Comparison of ENCODE assay signal across 12 cellular contexts in the genomic region with DNA sequence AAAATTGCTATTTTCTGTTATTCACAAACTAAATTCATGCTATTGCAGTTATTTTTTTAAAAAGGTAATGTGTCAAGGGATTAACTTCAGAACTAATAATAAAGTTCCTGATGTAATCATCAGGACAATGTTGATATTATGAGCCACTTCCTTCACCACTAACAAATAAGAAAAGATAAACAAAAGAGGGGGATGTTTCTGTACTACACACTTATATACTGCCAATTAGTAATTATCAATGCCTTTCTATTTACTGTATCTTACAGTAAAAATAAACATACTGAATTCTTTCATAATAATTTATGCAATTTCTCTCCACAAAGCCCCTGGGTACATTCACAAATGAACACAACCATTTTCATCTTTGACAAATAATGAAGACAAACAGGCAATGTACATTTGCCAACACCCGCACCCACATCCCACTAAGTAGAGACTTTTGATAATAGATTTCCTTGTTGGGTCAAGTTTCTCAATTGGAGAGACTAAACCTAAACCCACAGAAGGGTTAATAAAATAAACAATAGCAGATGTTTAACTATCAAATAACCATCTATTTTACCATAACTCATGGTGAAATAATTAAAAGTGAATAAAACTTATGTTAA. TPM values are rescaled to one million over a fixed set of nuclear protein-coding genes. Genes with fewer than 3 reads are reported as not detected.
DNase-seq lines count a peak whose midpoint lies in the region; ATAC-seq, FAIRE-seq and TF ChIP-seq lines count a peak whose summit lies in the region.
"Had no signal": no experiment of that assay in that cellular context is flagged by ENCODE, and none has a peak within 500 bp of the region (broad histone marks: within the 10 kb centered on the region; RNA-seq: fewer than 3 reads in every experiment).

No MANE protein-coding gene starts in this region.

- H3K27ac ChIP-seq in heart left ventricle (peak overlapping the region; percentile 4 to 99 (median 98)), tibial nerve (peak overlapping the region in 2 of 4 donors; percentile 98 to 99)

- H3K27me3 ChIP-seq in heart left ventricle (no peaks in the 10 kb centered on the region), tibial nerve (no peaks in the 10 kb centered on the region)

- ATAC-seq in heart left ventricle (no peak), Right ventricle myocardium superior (ENCODE audit: poor library complexity) (no peak), HG03378 (IDR thresholded peaks at IDR 0.05; ENCODE audit: unreplicated experiment) (no peak), HG02798 (IDR thresholded peaks at IDR 0.05; ENCODE audit: poor library complexity, unreplicated experiment) (no peak)
- ATAC-seq in activated naive CD8-positive, alpha-beta T cell treated with anti-CD3 and anti-CD28 coated beads, Interleukin-2, amount 10 ng/mL, durations not matched to agents 7 days and 5 days (ENCODE audit: low read depth): no peak

- peak; percentile 30 for FAIRE-seq in islet of Langerhans (lab: Jason Lieb, UNC)
- FAIRE-seq: small intestine had no signal

- 32 to 53% (median 34%) methylated on average over 1 of the region's 1 CpG for WGBS in heart left ventricle, 4 donors
- 55 to 72% methylated on average over 1 of the region's 1 CpG for WGBS in tibial nerve, 2 donors

- H3K9me3 ChIP-seq in heart left ventricle: no peaks in the 10 kb centered on the region
- no peaks in the 10 kb centered on the region for H3K9me3 ChIP-seq in tibial nerve

- H3K4me1 ChIP-seq in heart left ventricle: peaks cover 0 to 81% (median 63%) of the 10 kb centered on the region in 12 donors
- peaks cover 0 to 71% (median 15%) of the 10 kb centered on the region in 4 donors for H3K4me1 ChIP-seq in tibial nerve

- TF ChIP-seq EP300 in tibial nerve (IDR thresholded peaks at IDR 0.05): no peak

- H3K27me3 Mint-ChIP-seq in activated naive CD8-positive, alpha-beta T cell treated with anti-CD3 and anti-CD28 coated beads, Interleukin-2, amount 10 ng/mL, durations not matched to agents 7 days and 5 days: no peaks in the 10 kb centered on the region

- intact Hi-C loops in heart left ventricle (cut with DNase I): loop anchor here (5.0 to 10.0 kb wide), 15 partner anchors 38 to 1197 kb away; no protein-coding TSS in a partner anchor
- intact Hi-C loops in Right ventricle myocardium superior (cut with DNase I): loop anchor here (10.0 kb wide), 2 partner anchors 80 to 150 kb away; no protein-coding TSS in a partner anchor

- H3K4me3 Mint-ChIP-seq in activated naive CD8-positive, alpha-beta T cell treated with anti-CD3 and anti-CD28 coated beads, Interleukin-2, amount 10 ng/mL, durations not matched to agents 7 days and 5 days: peak overlapping the region; percentile 93

- H3K36me3 ChIP-seq in heart left ventricle (peaks cover 0 to 39% (median 6%) of the 10 kb centered on the region in 9 donors), tibial nerve (peaks cover 0 to 24% (median 0%) of the 10 kb centered on the region in 3 donors)

- TF ChIP-seq POLR2A in heart left ventricle (IDR thresholded peaks at IDR 0.05): no peak
- TF ChIP-seq POLR2A in tibial nerve (IDR thresholded peaks at IDR 0.05): no peak

- peaks cover 27% of the 10 kb centered on the region for H3K4me1 Mint-ChIP-seq in activated naive CD8-positive, alpha-beta T cell treated with anti-CD3 and anti-CD28 coated beads, Interleukin-2, amount 10 ng/mL, durations not matched to agents 7 days and 5 days

- no peak for DNase-seq in heart left ventricle
- DNase-seq in Right ventricle myocardium superior: no peak
- DNase-seq in activated naive CD8-positive, alpha-beta T cell treated with anti-CD3 and anti-CD28 coated beads, Interleukin-2, amount 10 ng/mL, durations not matched to agents 7 days and 5 days: no peak
- DNase-seq in tibial nerve (ENCODE audit: low spot score in 2 of 2): no peak
- DNase-seq in COLO829 (ENCODE audit: low spot score): no peak
- DNase-seq: activated CD4-positive, CD25-positive, alpha-beta regulatory T cell treated with anti-CD3 and anti-CD28 coated beads, Interleukin-2, amount 50 U/mL, for 72 hours; Calu3; GOT3; small intestine had no signal

- TF ChIP-seq CTCF in heart left ventricle (IDR thresholded peaks at IDR 0.05) (no peak), tibial nerve (IDR thresholded peaks at IDR 0.05) (no peak)

- H3K9me3 Mint-ChIP-seq in activated naive CD8-positive, alpha-beta T cell treated with anti-CD3 and anti-CD28 coated beads, Interleukin-2, amount 10 ng/mL, durations not matched to agents 7 days and 5 days: no peaks in the 10 kb centered on the region

- peak overlapping the region in 11 of 12 donors; percentile 6 to 98 (median 91) for H3K4me3 ChIP-seq in heart left ventricle
- peak overlapping the region in 3 of 4 donors; percentile 8 to 91 (median 39) for H3K4me3 ChIP-seq in tibial nerve

- POLR2A ChIA-PET in activated naive CD8-positive, alpha-beta T cell treated with anti-CD3 and anti-CD28 coated beads, Interleukin-2, amount 10 ng/mL, durations not matched to agents 7 days and 5 days (lab: Charles Lee): no interaction called here

- peaks cover 33% of the 10 kb centered on the region for H3K36me3 Mint-ChIP-seq in activated naive CD8-positive, alpha-beta T cell treated with anti-CD3 and anti-CD28 coated beads, Interleukin-2, amount 10 ng/mL, durations not matched to agents 7 days and 5 days

- H3K27ac Mint-ChIP-seq in activated naive CD8-positive, alpha-beta T cell treated with anti-CD3 and anti-CD28 coated beads, Interleukin-2, amount 10 ng/mL, durations not matched to agents 7 days and 5 days: peak overlapping the region; percentile 3

RNA-seq across cellular contexts. Expression of a gene that starts 3.7 kb away (rescaled TPM):
- 10 to 100 TPM; 30.0 to 74.4 (median 44.8) TPM for total RNA-seq in heart left ventricle
- 10 to 100 TPM; 18.6 to 25.4 TPM for polyA plus RNA-seq in heart left ventricle
- 56.7 TPM for total RNA-seq in Right ventricle myocardium superior
- 100 to 1,000 TPM; 146 to 157 TPM for total RNA-seq in activated naive CD8-positive, alpha-beta T cell treated with anti-CD3 and anti-CD28 coated beads, Interleukin-2, amount 10 ng/mL, durations not matched to agents 7 days and 5 days
- 100 to 1,000 TPM; 154 to 177 (median 169) TPM for total RNA-seq in tibial nerve
